Comparison of ENCODE assay signal across 29 cellular contexts in genomic region chr2:158748925-158749590, GRCh38. TPM values are rescaled to one million over a fixed set of nuclear protein-coding genes. Genes with fewer than 3 reads are reported as not detected.
DNase-seq lines count a peak whose midpoint lies in the region; ATAC-seq, FAIRE-seq and TF ChIP-seq lines count a peak whose summit lies in the region.
"Had no signal": no experiment of that assay in that cellular context is flagged by ENCODE, and none has a peak within 500 bp of the region (broad histone marks: within the 10 kb centered on the region; RNA-seq: fewer than 3 reads in every experiment).

No MANE protein-coding gene starts in this region.

- H3K27ac ChIP-seq in HepG2 (ENCODE audit: extremely low read length, insufficient read depth, low read length) (no peak overlapping the region), right lobe of liver (no peak overlapping the region), right cardiac atrium (ENCODE audit: low read length) (no peak overlapping the region), ascending aorta (no peak overlapping the region)
- H3K27ac ChIP-seq: PC-9 had no signal

- H3K9ac ChIP-seq in HepG2 (ENCODE audit: insufficient read depth, low read depth, low read length): no peak overlapping the region

- peaks cover 20% of the 10 kb centered on the region for H3K4me1 ChIP-seq in HepG2 (ENCODE audit: insufficient read depth, low read length)
- H3K4me1 ChIP-seq in right lobe of liver: no peaks in the 10 kb centered on the region
- H3K4me1 ChIP-seq in right cardiac atrium (ENCODE audit: control insufficient read depth, insufficient read depth, low read length): peaks cover 7% of the 10 kb centered on the region
- peaks cover 0 to 4% of the 10 kb centered on the region in 2 donors for H3K4me1 ChIP-seq in ascending aorta

- in situ Hi-C loops in HepG2 (cut with HindIII; ENCODE audit: extremely low pct_ligation_motif_present, low pct_unique_long_range_greater_than_20kb): loop anchor here (5.0 to 25.0 kb wide), 2 partner anchors 287 to 717 kb away; partner anchors contain the start of genes CCDC148 and PKP4

- no peaks in the 10 kb centered on the region for H3K79me2 ChIP-seq in HepG2 (ENCODE audit: insufficient read depth, low read length)

- TF ChIP-seq EP300 in HepG2 (IDR thresholded peaks at IDR 0.05; ENCODE audit: low read depth in 2 of 2, low read length in 2 of 2) (no peak), HepG2 (CRISPR knock-in tag; IDR thresholded peaks at IDR 0.05; ENCODE audit: borderline replicate concordance) (no peak)

- H3K27me3 ChIP-seq in HepG2 (ENCODE audit: control insufficient read depth in 1 of 2, insufficient read depth in 2 of 2, low read length in 2 of 2) (peaks cover 0 to 29% of the 10 kb centered on the region in 2 experiments; a peak in 3 of 5 replicates), right lobe of liver (no peaks in the 10 kb centered on the region), right cardiac atrium (ENCODE audit: control insufficient read depth, insufficient read depth) (no peaks in the 10 kb centered on the region), ascending aorta (no peaks in the 10 kb centered on the region)

- peak; percentile 31 for DNase-seq in NCI-H1694 treated with DMSO at 0.1 percent for 48 hours (lab: John Stamatoyannopoulos, UW)
- DNase-seq in NCI-H1694 (lab: John Stamatoyannopoulos, UW): no peak
- DNase-seq in HepG2 (ENCODE audit: low spot score): no peak
- DNase-seq in right lobe of liver: no peak
- DNase-seq in right cardiac atrium: peak in 2 of 3 donors; percentile 49 to 62
- no peak for DNase-seq in ureter (ENCODE audit: low spot score)
- DNase-seq in ascending aorta (ENCODE audit: low spot score in 2 of 2): no peak
- no peak for DNase-seq in KG1 (lab: John Stamatoyannopoulos, UW)
- DNase-seq: 8988T; AML-193; C1 segment of cervical spinal cord; CD8-positive, alpha-beta T cell; DMS53; GDM1; GOT3; Karpas-422; NCI-H1417 treated with DMSO at 0.1 percent for 48 hours; NCI-H1930; NCI-H446 treated with DMSO at 0.1 percent for 48 hours; NCI-H748 treated with DMSO at 0.1 percent for 48 hours; PC-9; RPMI8226; SIG-M5 had no signal

- CTCF ChIA-PET in HepG2 (lab: Yijun Ruan, JAX; ENCODE audit: low intra/inter-chr PET ratio, low total read pairs): no interaction called here

- no peak overlapping the region for H3K4me3 ChIP-seq in HepG2 (replicated peaks in 1 of 3; ENCODE audit: insufficient read depth in 1 of 3, low read depth in 2 of 3, low read length in 3 of 3)
- no peak overlapping the region for H3K4me3 ChIP-seq in right lobe of liver
- no peak overlapping the region for H3K4me3 ChIP-seq in right cardiac atrium (ENCODE audit: low read length)
- no peak overlapping the region for H3K4me3 ChIP-seq in ascending aorta
- H3K4me3 ChIP-seq: PC-9 had no signal

- FAIRE-seq in HepG2 (lab: Jason Lieb, UNC): no peak
- FAIRE-seq: GM19239 had no signal

- POLR2A ChIA-PET in HepG2 (lab: Yijun Ruan, JAX): no interaction called here

- H3K9me3 ChIP-seq in HepG2 (ENCODE audit: low read length) (no peaks in the 10 kb centered on the region), right lobe of liver (no peaks in the 10 kb centered on the region), right cardiac atrium (ENCODE audit: control insufficient read depth, low read length) (no peaks in the 10 kb centered on the region), ascending aorta (no peaks in the 10 kb centered on the region)

- ATAC-seq in HepG2 (no peak), right lobe of liver (no peak), right cardiac atrium (peak in 1 of 2 donors; percentile 44)
- ATAC-seq: CD8-positive, alpha-beta T cell; HCT116; SK-N-SH treated with all-trans-retinoic acid at 6 μM for 48 hours had no signal

- H4K20me1 ChIP-seq in HepG2 (ENCODE audit: insufficient read depth, low read length): no peaks in the 10 kb centered on the region

- H3K4me2 ChIP-seq in HepG2 (ENCODE audit: low read depth, low read length): no peak overlapping the region
- H3K4me2 ChIP-seq: PC-9 had no signal

- BruUV-seq in HepG2 (replicated peaks; lab: Mats Ljungman, UMichigan): no TSS peak

- TF ChIP-seq POLR2A in HepG2 (IDR thresholded peaks at IDR 0.05; ENCODE audit: insufficient read depth in 1 of 2, low read depth in 2 of 2, low read length in 2 of 2): no peak
- no peak for TF ChIP-seq POLR2A in right lobe of liver (IDR thresholded peaks at IDR 0.05)

- TF ChIP-seq RAD21 in HepG2 (CRISPR knock-in tag; IDR thresholded peaks at IDR 0.05): no peak

- H2AFZ ChIP-seq in HepG2 (ENCODE audit: low read length): no peak overlapping the region
- H2AFZ ChIP-seq: PC-9 had no signal

- TF ChIP-seq CTCF in HepG2 (CRISPR knock-in tag; IDR thresholded peaks at IDR 0.05) (no peak), right lobe of liver (IDR thresholded peaks at IDR 0.05) (no peak), ascending aorta (IDR thresholded peaks at IDR 0.05) (no peak)

- intact Hi-C loops in HepG2 (cut with micrococcal nuclease; ENCODE audit: unreplicated experiment) (no loop called here), right lobe of liver (cut with DNase I) (loop anchor here (5.0 to 10.0 kb wide), 2 partner anchors 564 to 722 kb away; no protein-coding TSS in a partner anchor), right cardiac atrium (cut with DNase I) (loop anchor here (5.0 to 10.0 kb wide), 4 partner anchors 274 to 564 kb away; partner anchors contain the start of genes CCDC148 (in 2 of the 4) and PKP4 (in 2 of the 4)), ascending aorta (cut with DNase I) (no loop called here)

- no peaks in the 10 kb centered on the region for H3K36me3 ChIP-seq in HepG2 (replicated peaks in 1 of 2; ENCODE audit: control insufficient read depth in 1 of 2, insufficient read depth in 2 of 2, low read length in 2 of 2)
- no peaks in the 10 kb centered on the region for H3K36me3 ChIP-seq in right lobe of liver
- H3K36me3 ChIP-seq in ascending aorta: no peaks in the 10 kb centered on the region

- WGBS in HepG2 (ENCODE audit: low lambda C conversion rate): 39% methylated on average over 2 of the region's 2 CpGs
- WGBS in right lobe of liver (ENCODE audit: insufficient coverage, low coverage, low lambda C conversion rate, missing lambda C conversion rate): 69% methylated on average over 2 of the region's 2 CpGs
- 66% methylated on average over 2 of the region's 2 CpGs for WGBS in right cardiac atrium

TF ChIP-seq in HepG2, 621 proteins besides CTCF, POLR2A, EP300 and RAD21:
- TF ChIP-seq ZBTB37 (CRISPR knock-in tag; IDR thresholded peaks at IDR 0.05) (no peak), MAFF (IDR thresholded peaks at IDR 0.05; ENCODE audit: low read depth, low read length) (peak; percentile 71), MAFK (conservative IDR thresholded peaks at IDR 0.05 in 1 of 2, IDR thresholded peaks at IDR 0.05 in 1 of 2; ENCODE audit: low read length in 2 of 2) (peak; percentile 71 to 87)

RNA-seq across cellular contexts. Expression of gene DAPL1, which starts 46.1 kb away (rescaled TPM):
- total RNA-seq in HepG2 (2016; rRNA removed; fragmentation: Illumina TruSeq; extraction: Trizol) (not detected in 2 replicates), right lobe of liver (not detected), right cardiac atrium (not detected), ureter (13.0 TPM), ascending aorta (not detected)
- not detected in 2 replicates for total RNA-seq in HepG2 (2016; cell fraction: cytosol; rRNA removed; fragmentation: Illumina TruSeq; extraction: Trizol; ENCODE audit: low read depth)
- total RNA-seq in HepG2 (2016; cell fraction: insoluble cytoplasmic fraction; rRNA removed; fragmentation: Illumina TruSeq; extraction: Trizol): not detected in 2 replicates
- total RNA-seq in HepG2 (2016; cell fraction: membrane; rRNA removed; fragmentation: Illumina TruSeq; extraction: Trizol): not detected in 2 replicates
- not detected in 2 replicates for total RNA-seq in HepG2 (2016; cell fraction: nucleus; rRNA removed; fragmentation: Illumina TruSeq; extraction: Trizol)
- polyA plus RNA-seq in HepG2 (2011; rRNA removed) (not detected in 2 replicates), right cardiac atrium (not detected)
- not detected in 2 replicates for polyA plus RNA-seq in HepG2 (2011; cell fraction: cytosol; rRNA removed)
- polyA plus RNA-seq in HepG2 (2011; cell fraction: nucleus; rRNA removed): not detected in 2 replicates
- not detected in 2 replicates for polyA plus RNA-seq in HepG2 (2012)
- polyA plus RNA-seq in HepG2 (2016; cell fraction: cytosol; fragmentation: Illumina TruSeq; extraction: Trizol; ENCODE audit: low read depth): not detected in 2 replicates
- polyA plus RNA-seq in HepG2 (2016; cell fraction: insoluble cytoplasmic fraction; fragmentation: Illumina TruSeq; extraction: Trizol; ENCODE audit: low read depth): not detected in 2 replicates
- not detected in 2 replicates for polyA plus RNA-seq in HepG2 (2016; cell fraction: membrane; fragmentation: Illumina TruSeq; extraction: Trizol; ENCODE audit: low read depth)
- not detected in 2 replicates for polyA plus RNA-seq in HepG2 (2016; cell fraction: nucleus; fragmentation: Illumina TruSeq; extraction: Trizol; ENCODE audit: insufficient read depth, low read depth)
- not detected in 2 replicates for polyA minus RNA-seq in HepG2 (2011; rRNA and poly(A)+ RNA removed; ENCODE audit: low replicate concordance)
- polyA minus RNA-seq in HepG2 (2011; cell fraction: cytosol; rRNA and poly(A)+ RNA removed): not detected in 2 replicates
- polyA minus RNA-seq in HepG2 (2011; cell fraction: nucleus; rRNA and poly(A)+ RNA removed): not detected in 2 replicates
- total RNA-seq: CD8-positive, alpha-beta T cell; HT1080; MCF 10A; PC-9 had no signal
- polyA plus RNA-seq: AG04450 had no signal

Comparison
In these comparisons a context has a peak if more than half of its experiments do, and no peak if none do; other contexts are left out.
1. DNase-seq: peak in NCI-H1694 treated with DMSO at 0.1 percent for 48 hours (single experiment) and right cardiac atrium (2 of 3); none in NCI-H1694 (single experiment), HepG2 (single experiment), right lobe of liver (0 of 3), ureter (single experiment), ascending aorta (0 of 2) and KG1 (single experiment).
2. intact Hi-C loops: an anchor here in right lobe of liver (5.0 to 10.0 kb wide) and right cardiac atrium (5.0 to 10.0 kb wide); none called in HepG2 and ascending aorta.